Comparison of ENCODE assay signal across 16 cellular contexts in the genomic region with DNA sequence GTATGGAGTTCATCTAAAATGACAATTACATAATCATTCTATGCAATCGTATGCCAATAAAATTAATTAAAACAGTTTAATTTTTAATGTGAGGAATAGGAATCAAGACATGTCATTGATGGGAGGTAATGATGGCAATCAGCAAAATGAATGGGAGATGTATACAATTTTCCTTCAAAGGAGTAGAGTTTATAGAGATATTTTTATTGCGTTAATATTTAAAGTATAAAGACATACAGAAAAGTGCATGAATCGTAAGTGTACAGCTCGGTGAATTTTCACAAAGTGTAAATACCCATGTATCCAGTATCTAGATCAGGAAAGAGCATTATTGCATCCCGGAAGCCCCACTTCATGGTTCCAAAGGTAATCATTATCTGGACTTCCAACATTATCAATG. TPM values are rescaled to one million over a fixed set of nuclear protein-coding genes. Genes with fewer than 3 reads are reported as not detected.
A peak's percentile ranks its signal among the peaks of the same experiment; 100 is the strongest.
DNase-seq lines count a peak whose midpoint lies in the region; ATAC-seq and TF ChIP-seq lines count a peak whose summit lies in the region.
"Had no signal": no experiment of that assay in that cellular context is flagged by ENCODE, and none has a peak within 500 bp of the region (broad histone marks: within the 10 kb centered on the region; RNA-seq: fewer than 3 reads in every experiment).

No MANE protein-coding gene starts in this region.

- H3K4me2 ChIP-seq in hepatocyte (peak overlapping the region; percentile 81), skeletal muscle satellite cell (ENCODE audit: low read length) (peak overlapping the region; percentile 92)

- no peaks in the 10 kb centered on the region for H3K36me3 ChIP-seq in hepatocyte (replicated peaks; ENCODE audit: insufficient read depth, low read depth)
- no peaks in the 10 kb centered on the region for H3K36me3 ChIP-seq in skeletal muscle satellite cell (ENCODE audit: insufficient read depth, low read length)
- H3K36me3 ChIP-seq in tibial artery = no peaks in the 10 kb centered on the region

- peak overlapping the region; percentile 77 for H2AFZ ChIP-seq in hepatocyte

- H3K4me3 Mint-ChIP-seq in WTC11 = peak overlapping the region; percentile 79
- H3K4me3 Mint-ChIP-seq: memory B cell had no signal

- H3K4me1 ChIP-seq in hepatocyte (ENCODE audit: insufficient read depth) (peaks cover 3% of the 10 kb centered on the region), skeletal muscle satellite cell (ENCODE audit: control insufficient read depth, insufficient read depth, low read length) (peaks cover 16% of the 10 kb centered on the region), tibial artery (peaks cover 0 to 11% (median 2%) of the 10 kb centered on the region in 4 donors)

- H3K4me1 Mint-ChIP-seq in WTC11 = peaks cover 25% of the 10 kb centered on the region

- POLR2A ChIA-PET in WTC11 (lab: Charles Lee) = interaction anchor here (0.7 kb wide), 1 partner anchor 11 kb away, joined by 4 read pairs; no protein-coding TSS in a partner anchor

- H3K27ac ChIP-seq in hepatocyte = no peak overlapping the region
- H3K27ac ChIP-seq in tibial artery = peak overlapping the region in 1 of 2 donors; percentile 84

- TF ChIP-seq CTCF in HFF-Myc (IDR thresholded peaks at IDR 0.05; ENCODE audit: low read depth, low read length, missing control alignments) (no peak), WTC11 (IDR thresholded peaks at IDR 0.05) (no peak), hepatocyte (IDR thresholded peaks at IDR 0.05; ENCODE audit: poor library complexity) (no peak), tibial artery (IDR thresholded peaks at IDR 0.05) (no peak)

- 95% methylated on average over 5 of the region's 5 CpGs for WGBS in hepatocyte (ENCODE audit: low lambda C conversion rate, missing lambda C conversion rate)

- H3K36me3 Mint-ChIP-seq in WTC11 = peaks cover 2% of the 10 kb centered on the region
- H3K36me3 Mint-ChIP-seq: CD4-positive, CD25-positive, alpha-beta regulatory T cell; memory B cell had no signal

- peaks cover 19% of the 10 kb centered on the region for H3K27me3 Mint-ChIP-seq in WTC11 (ENCODE audit: low read depth)
- H3K27me3 Mint-ChIP-seq: memory B cell had no signal

- H3K9ac ChIP-seq in skeletal muscle satellite cell (ENCODE audit: low read depth, low read length) = peak overlapping the region; percentile 89

- H3K27me3 ChIP-seq in hepatocyte (no peaks in the 10 kb centered on the region), skeletal muscle satellite cell (ENCODE audit: control insufficient read depth, insufficient read depth, low read length) (no peaks in the 10 kb centered on the region), tibial artery (no peaks in the 10 kb centered on the region)
- H3K27me3 ChIP-seq: testis had no signal

- DNase-seq in HFF-Myc (ENCODE audit: extremely low read depth, low read depth) = no peak
- no peak for DNase-seq in WTC11 (ENCODE audit: low spot score)
- DNase-seq in hepatocyte (ENCODE audit: low spot score) = no peak
- no peak for DNase-seq in T-helper 1 cell
- no peak for DNase-seq in tibial artery
- no peak for DNase-seq in dermis blood vessel endothelial cell
- DNase-seq: activated CD4-positive, alpha-beta T cell treated with anti-CD3 and anti-CD28 coated beads, Interleukin-2, amount 50 U/mL, for 1 hour; activated T-cell treated with anti-CD3 and anti-CD28 coated beads, Interleukin-2, amount 50 U/mL, for 48 hours; CD4-positive, CD25-positive, alpha-beta regulatory T cell; EL; Right ventricle myocardium superior; testis had no signal

- intact Hi-C loops in tibial artery (cut with DNase I; ENCODE audit: low total_unique reads) = no loop called here

- no peaks in the 10 kb centered on the region for H3K9me3 ChIP-seq in hepatocyte (ENCODE audit: low read depth)
- no peaks in the 10 kb centered on the region for H3K9me3 ChIP-seq in skeletal muscle satellite cell (replicated peaks; ENCODE audit: low read length)
- no peaks in the 10 kb centered on the region for H3K9me3 ChIP-seq in tibial artery
- H3K9me3 ChIP-seq: testis had no signal

- no peaks in the 10 kb centered on the region for H3K9me2 ChIP-seq in hepatocyte (replicated peaks; ENCODE audit: insufficient read depth)

- CTCF ChIA-PET in WTC11 (lab: Charles Lee) = interaction anchor here (0.7 to 2.5 kb wide), 3 partner anchors 10 to 393 kb away, joined by 3 to 10 read pairs (median 4); no protein-coding TSS in a partner anchor

- peak overlapping the region; percentile 73; the same call in 1 of the 2 replicates for H3K4me3 ChIP-seq in HFF-Myc (replicated peaks; ENCODE audit: low read depth, low read length)
- H3K4me3 ChIP-seq in hepatocyte = no peak overlapping the region
- peak overlapping the region; percentile 81 for H3K4me3 ChIP-seq in skeletal muscle satellite cell (ENCODE audit: low read length)
- no peak overlapping the region for H3K4me3 ChIP-seq in tibial artery
- H3K4me3 ChIP-seq: GM12878 had no signal

- H3K27ac Mint-ChIP-seq in WTC11 = no peak overlapping the region
- H3K27ac Mint-ChIP-seq: CD4-positive, CD25-positive, alpha-beta regulatory T cell; memory B cell; T-helper 2 cell treated with Interferon-gamma antibody and Interleukin-4, amounts not matched to agents 5 μg/mL and 100 μg/mL, for 36 hours had no signal

- peaks cover 30% of the 10 kb centered on the region for H3K79me2 ChIP-seq in hepatocyte

- no peak for ATAC-seq in WTC11
- ATAC-seq: GM12878 had no signal

- no peaks in the 10 kb centered on the region for H4K20me1 ChIP-seq in hepatocyte (ENCODE audit: insufficient read depth, poor library complexity, severe bottlenecking)

- peaks cover under 1% of the 10 kb centered on the region for H3K9me3 Mint-ChIP-seq in WTC11
- H3K9me3 Mint-ChIP-seq: memory B cell had no signal

TF ChIP-seq in WTC11, 78 proteins besides CTCF, POLR2A, EP300 and RAD21 (continues in another document):
- TF ChIP-seq, protein P1, sequence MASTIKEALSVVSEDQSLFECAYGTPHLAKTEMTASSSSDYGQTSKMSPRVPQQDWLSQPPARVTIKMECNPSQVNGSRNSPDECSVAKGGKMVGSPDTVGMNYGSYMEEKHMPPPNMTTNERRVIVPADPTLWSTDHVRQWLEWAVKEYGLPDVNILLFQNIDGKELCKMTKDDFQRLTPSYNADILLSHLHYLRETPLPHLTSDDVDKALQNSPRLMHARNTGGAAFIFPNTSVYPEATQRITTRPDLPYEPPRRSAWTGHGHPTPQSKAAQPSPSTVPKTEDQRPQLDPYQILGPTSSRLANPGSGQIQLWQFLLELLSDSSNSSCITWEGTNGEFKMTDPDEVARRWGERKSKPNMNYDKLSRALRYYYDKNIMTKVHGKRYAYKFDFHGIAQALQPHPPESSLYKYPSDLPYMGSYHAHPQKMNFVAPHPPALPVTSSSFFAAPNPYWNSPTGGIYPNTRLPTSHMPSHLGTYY (CRISPR knock-in tag; IDR thresholded peaks at IDR 0.05) = no peak
- TF ChIP-seq MXD4 (CRISPR knock-in tag; IDR thresholded peaks at IDR 0.05; ENCODE audit: borderline replicate concordance) = no peak
- TF ChIP-seq, protein P2, sequence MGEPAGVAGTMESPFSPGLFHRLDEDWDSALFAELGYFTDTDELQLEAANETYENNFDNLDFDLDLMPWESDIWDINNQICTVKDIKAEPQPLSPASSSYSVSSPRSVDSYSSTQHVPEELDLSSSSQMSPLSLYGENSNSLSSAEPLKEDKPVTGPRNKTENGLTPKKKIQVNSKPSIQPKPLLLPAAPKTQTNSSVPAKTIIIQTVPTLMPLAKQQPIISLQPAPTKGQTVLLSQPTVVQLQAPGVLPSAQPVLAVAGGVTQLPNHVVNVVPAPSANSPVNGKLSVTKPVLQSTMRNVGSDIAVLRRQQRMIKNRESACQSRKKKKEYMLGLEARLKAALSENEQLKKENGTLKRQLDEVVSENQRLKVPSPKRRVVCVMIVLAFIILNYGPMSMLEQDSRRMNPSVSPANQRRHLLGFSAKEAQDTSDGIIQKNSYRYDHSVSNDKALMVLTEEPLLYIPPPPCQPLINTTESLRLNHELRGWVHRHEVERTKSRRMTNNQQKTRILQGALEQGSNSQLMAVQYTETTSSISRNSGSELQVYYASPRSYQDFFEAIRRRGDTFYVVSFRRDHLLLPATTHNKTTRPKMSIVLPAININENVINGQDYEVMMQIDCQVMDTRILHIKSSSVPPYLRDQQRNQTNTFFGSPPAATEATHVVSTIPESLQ (CRISPR knock-in tag; IDR thresholded peaks at IDR 0.05) = no peak
- no peak for TF ChIP-seq FOXJ3 (CRISPR knock-in tag; IDR thresholded peaks at IDR 0.05; ENCODE audit: borderline replicate concordance)
- TF ChIP-seq, protein P3, sequence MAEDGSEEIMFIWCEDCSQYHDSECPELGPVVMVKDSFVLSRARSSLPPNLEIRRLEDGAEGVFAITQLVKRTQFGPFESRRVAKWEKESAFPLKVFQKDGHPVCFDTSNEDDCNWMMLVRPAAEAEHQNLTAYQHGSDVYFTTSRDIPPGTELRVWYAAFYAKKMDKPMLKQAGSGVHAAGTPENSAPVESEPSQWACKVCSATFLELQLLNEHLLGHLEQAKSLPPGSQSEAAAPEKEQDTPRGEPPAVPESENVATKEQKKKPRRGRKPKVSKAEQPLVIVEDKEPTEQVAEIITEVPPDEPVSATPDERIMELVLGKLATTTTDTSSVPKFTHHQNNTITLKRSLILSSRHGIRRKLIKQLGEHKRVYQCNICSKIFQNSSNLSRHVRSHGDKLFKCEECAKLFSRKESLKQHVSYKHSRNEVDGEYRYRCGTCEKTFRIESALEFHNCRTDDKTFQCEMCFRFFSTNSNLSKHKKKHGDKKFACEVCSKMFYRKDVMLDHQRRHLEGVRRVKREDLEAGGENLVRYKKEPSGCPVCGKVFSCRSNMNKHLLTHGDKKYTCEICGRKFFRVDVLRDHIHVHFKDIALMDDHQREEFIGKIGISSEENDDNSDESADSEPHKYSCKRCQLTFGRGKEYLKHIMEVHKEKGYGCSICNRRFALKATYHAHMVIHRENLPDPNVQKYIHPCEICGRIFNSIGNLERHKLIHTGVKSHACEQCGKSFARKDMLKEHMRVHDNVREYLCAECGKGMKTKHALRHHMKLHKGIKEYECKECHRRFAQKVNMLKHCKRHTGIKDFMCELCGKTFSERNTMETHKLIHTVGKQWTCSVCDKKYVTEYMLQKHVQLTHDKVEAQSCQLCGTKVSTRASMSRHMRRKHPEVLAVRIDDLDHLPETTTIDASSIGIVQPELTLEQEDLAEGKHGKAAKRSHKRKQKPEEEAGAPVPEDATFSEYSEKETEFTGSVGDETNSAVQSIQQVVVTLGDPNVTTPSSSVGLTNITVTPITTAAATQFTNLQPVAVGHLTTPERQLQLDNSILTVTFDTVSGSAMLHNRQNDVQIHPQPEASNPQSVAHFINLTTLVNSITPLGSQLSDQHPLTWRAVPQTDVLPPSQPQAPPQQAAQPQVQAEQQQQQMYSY (CRISPR knock-in tag; IDR thresholded peaks at IDR 0.05) = no peak
- no peak for TF ChIP-seq CREB1 (CRISPR knock-in tag; IDR thresholded peaks at IDR 0.05)

RNA-seq across cellular contexts. Expression of a gene that starts 1.2 kb away (rescaled TPM):
- 12.0 to 13.1 TPM (median 12.3 TPM) in 3 replicates for total RNA-seq in WTC11 (2021)
- 12.2 and 16.6 TPM in 2 replicates for total RNA-seq in hepatocyte
- 2.6 and 6.9 TPM in 2 replicates for polyA plus RNA-seq in hepatocyte
- 10.9 and 18.3 TPM in 2 replicates for total RNA-seq in skeletal muscle satellite cell (2012; rRNA removed)
- total RNA-seq in dermis blood vessel endothelial cell = 9.5 and 13.0 TPM in 2 replicates
- total RNA-seq: CD4-positive, CD25-positive, alpha-beta regulatory T cell; GM12878 had no signal
- polyA plus RNA-seq: CD4-positive, CD25-positive, alpha-beta regulatory T cell had no signal

RNA-seq across cellular contexts. Expression of a gene that starts 26.5 kb away (rescaled TPM):
- 3.8 to 8.2 TPM (median 6.0 TPM) in 3 replicates for total RNA-seq in WTC11 (2021)
- total RNA-seq in hepatocyte = 0.08 and 1.6 TPM in 2 replicates
- polyA plus RNA-seq in hepatocyte = 1.4 TPM in 1 of 2 replicates, not detected in the other
- total RNA-seq in skeletal muscle satellite cell (2012; rRNA removed) = 0.87 and 1.8 TPM in 2 replicates
- 0.74 and 9.7 TPM in 2 replicates for total RNA-seq in dermis blood vessel endothelial cell
- total RNA-seq: CD4-positive, CD25-positive, alpha-beta regulatory T cell had no signal
- polyA plus RNA-seq: CD4-positive, CD25-positive, alpha-beta regulatory T cell had no signal

Comparison
In these comparisons a context has a peak if more than half of its experiments do, and no peak if none do; other contexts are left out.
1. H3K4me3 ChIP-seq: peak in HFF-Myc (single experiment) and skeletal muscle satellite cell (single experiment); none in hepatocyte (single experiment) and tibial artery (0 of 2).